In genomic region chr5:96638566-96638965, GRCh38 we compare ENCODE assay signal across 25 cellular contexts.
"Had no signal": no experiment of that assay in that cellular context is flagged by ENCODE, and none has a peak within 500 bp of the region (broad histone marks: within the 10 kb centered on the region; RNA-seq: fewer than 3 reads in every experiment).

No MANE protein-coding gene starts in this region.

- H3K4me1 ChIP-seq: ascending aorta, SJCRH30 had no signal

- H3K4me3 Mint-ChIP-seq: activated CD4-positive, alpha-beta T cell treated with anti-CD3 and anti-CD28 coated beads, Interleukin-2, amount 10 ng/mL, durations not matched to agents 7 days and 5 days; activated CD8-positive, alpha-beta T cell treated with anti-CD3 and anti-CD28 coated beads, Interleukin-2, amount 10 ng/mL, durations not matched to agents 7 days and 5 days; activated naive CD4-positive, alpha-beta T cell treated with anti-CD3 and anti-CD28 coated beads for 36 hours; activated T-cell treated with anti-CD3 and anti-CD28 coated beads, Interleukin-2, amount 50 U/mL, for 4 hours; activated T-helper 1 cell treated with anti-CD3 and anti-CD28 coated beads, Interleukin-12 subunit alpha, Interleukin-12 subunit beta, Interleukin-2, Interleukin-4 antibody, amounts not matched to agents 30 ng/mL and 10 ng/mL and 1 ng/mL, durations not matched to agents 14 hours and 24 hours and 36 hours; central memory CD8-positive, alpha-beta T cell had no signal

- H3K27ac Mint-ChIP-seq: activated CD4-positive, alpha-beta T cell treated with anti-CD3 and anti-CD28 coated beads, Interleukin-2, amount 10 ng/mL, durations not matched to agents 7 days and 5 days; activated CD8-positive, alpha-beta T cell treated with anti-CD3 and anti-CD28 coated beads, Interleukin-2, amount 10 ng/mL, durations not matched to agents 7 days and 5 days; activated naive CD4-positive, alpha-beta T cell treated with anti-CD3 and anti-CD28 coated beads for 36 hours; activated naive CD4-positive, alpha-beta T cell treated with anti-CD3 and anti-CD28 coated beads, Interleukin-2, amount 50 U/mL, for 72 hours; activated T-helper 1 cell treated with anti-CD3 and anti-CD28 coated beads, Interleukin-12 subunit alpha, Interleukin-12 subunit beta, Interleukin-2, Interleukin-4 antibody, amounts not matched to agents 30 ng/mL and 10 ng/mL and 1 ng/mL, durations not matched to agents 14 hours and 24 hours and 36 hours had no signal

- ATAC-seq: activated CD8-positive, alpha-beta T cell treated with anti-CD3 and anti-CD28 coated beads, Interleukin-2, amount 10 ng/mL, durations not matched to agents 7 days and 5 days; activated naive CD4-positive, alpha-beta T cell treated with anti-CD3 and anti-CD28 coated beads, Interleukin-2, amount 50 U/mL, for 72 hours; activated T-cell treated with anti-CD3 and anti-CD28 coated beads, Interleukin-2, amount 50 U/mL, for 4 hours; Panc1 had no signal

- H3K27me3 ChIP-seq: ascending aorta, cardiac muscle cell, SJCRH30 had no signal

- H3K36me3 Mint-ChIP-seq: activated naive CD4-positive, alpha-beta T cell treated with anti-CD3 and anti-CD28 coated beads, Interleukin-2, amount 50 U/mL, for 72 hours had no signal

- H3K36me3 ChIP-seq: ascending aorta, cardiac muscle cell, SJCRH30 had no signal

- H3K27ac ChIP-seq: ascending aorta, cardiac muscle cell, SJCRH30, SK-N-MC had no signal

- DNase-seq: activated CD4-positive, alpha-beta T cell treated with anti-CD3 and anti-CD28 coated beads, Interleukin-2, amount 10 ng/mL, durations not matched to agents 7 days and 5 days; activated CD4-positive, alpha-beta T cell treated with anti-CD3 and anti-CD28 coated beads, Interleukin-2, amount 50 U/mL, for 48 hours; activated CD8-positive, alpha-beta memory T cell treated with anti-CD3 and anti-CD28 coated beads, Interleukin-2, amount 50 U/mL, for 4 hours; activated CD8-positive, alpha-beta T cell treated with anti-CD3 and anti-CD28 coated beads, Interleukin-2, amount 10 ng/mL, durations not matched to agents 7 days and 5 days; activated gamma-delta T cell treated with Interleukin-2 at 50 U/mL for 16 hours; activated naive CD4-positive, alpha-beta T cell treated with anti-CD3 and anti-CD28 coated beads for 36 hours; activated T-cell treated with anti-CD3 and anti-CD28 coated beads for 4 hours; activated T-cell treated with anti-CD3 and anti-CD28 coated beads, Interleukin-2, amount 50 U/mL, for 4 hours; amygdala; NCI-H1105; NCI-H1436; NCI-H1694 treated with DMSO at 0.1 percent for 48 hours; NCI-H2029; NCI-H345; NCI-H524 treated with DMSO at 0.1 percent for 48 hours; SHP77; SJCRH30; T1000 had no signal

- H3K9me3 Mint-ChIP-seq: activated CD4-positive, alpha-beta T cell treated with anti-CD3 and anti-CD28 coated beads, Interleukin-2, amount 10 ng/mL, durations not matched to agents 7 days and 5 days; activated naive CD4-positive, alpha-beta T cell treated with anti-CD3 and anti-CD28 coated beads for 36 hours; activated naive CD4-positive, alpha-beta T cell treated with anti-CD3 and anti-CD28 coated beads, Interleukin-2, amount 50 U/mL, for 72 hours; activated T-cell treated with anti-CD3 and anti-CD28 coated beads, Interleukin-2, amount 50 U/mL, for 4 hours; activated T-helper 1 cell treated with anti-CD3 and anti-CD28 coated beads, Interleukin-12 subunit alpha, Interleukin-12 subunit beta, Interleukin-2, Interleukin-4 antibody, amounts not matched to agents 30 ng/mL and 10 ng/mL and 1 ng/mL, durations not matched to agents 14 hours and 24 hours and 36 hours; central memory CD8-positive, alpha-beta T cell had no signal

- H3K9me3 ChIP-seq: ascending aorta, SJCRH30 had no signal

- H3K4me3 ChIP-seq: ascending aorta, cardiac muscle cell, SJCRH30, SK-N-MC had no signal

- H3K4me1 Mint-ChIP-seq: central memory CD8-positive, alpha-beta T cell had no signal
